Comparison of ENCODE assay signal across 9 cellular contexts in the genomic region with DNA sequence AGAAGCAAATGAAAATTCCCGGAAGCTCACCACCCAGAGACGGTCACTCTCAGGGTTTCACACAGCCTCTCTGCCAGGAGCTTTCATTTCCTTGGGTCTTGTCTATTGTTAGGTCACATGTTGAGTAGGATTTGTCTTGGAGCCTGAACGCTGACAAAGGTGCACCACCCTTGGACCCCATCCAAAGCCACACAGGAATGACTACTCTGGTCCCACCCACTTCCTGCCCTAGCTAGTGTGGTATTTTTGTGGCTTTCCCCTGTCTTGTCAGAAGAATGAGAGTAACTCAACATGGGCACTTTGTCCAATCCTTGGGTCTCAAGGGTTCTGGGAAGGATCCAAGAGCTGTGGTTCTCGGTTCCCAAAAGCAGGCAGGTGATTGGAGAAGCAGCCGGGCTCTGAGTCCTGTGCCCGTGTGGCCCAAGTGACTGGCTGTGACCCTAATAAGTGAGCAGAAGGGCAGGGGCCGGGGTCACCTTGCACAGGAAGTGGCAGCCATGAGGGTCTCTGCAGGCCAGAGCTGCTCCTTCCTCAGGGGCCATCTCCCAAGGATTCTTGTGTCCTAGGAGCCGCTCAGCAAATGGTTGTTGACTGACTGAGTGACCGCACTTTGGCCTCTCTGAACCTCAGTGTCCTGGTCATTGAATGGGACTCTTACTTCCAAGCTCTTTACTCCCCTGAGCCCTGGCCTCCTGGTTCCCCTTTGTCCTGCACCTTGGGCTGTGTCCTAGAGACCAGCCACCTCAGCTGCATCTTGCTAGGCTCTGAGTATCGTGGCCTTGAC. TPM values are rescaled to one million over a fixed set of nuclear protein-coding genes. Genes with fewer than 3 reads are reported as not detected.
DNase-seq lines count a peak whose midpoint lies in the region; ATAC-seq lines count a peak whose summit lies in the region.
"Had no signal": no experiment of that assay in that cellular context is flagged by ENCODE, and none has a peak within 500 bp of the region (broad histone marks: within the 10 kb centered on the region; RNA-seq: fewer than 3 reads in every experiment).

No MANE protein-coding gene starts in this region.

- H3K4me1 Mint-ChIP-seq in activated CD8-positive, alpha-beta T cell treated with anti-CD3 and anti-CD28 coated beads, Interleukin-2, amount 10 ng/mL, durations not matched to agents 7 days and 5 days (ENCODE audit: low read depth), result peaks cover 74% of the 10 kb centered on the region

- DNase-seq in MV-4-11 (lab: John Stamatoyannopoulos, UW) (peak; percentile 24), hypothalamus (lab: John Stamatoyannopoulos, UW) (no peak), NCI-H446 treated with DMSO at 0.1 percent for 48 hours (lab: John Stamatoyannopoulos, UW) (no peak), nucleus accumbens (lab: John Stamatoyannopoulos, UW) (no peak)
- peak; percentile 86 for DNase-seq in activated CD8-positive, alpha-beta T cell treated with anti-CD3 and anti-CD28 coated beads, Interleukin-2, amount 10 ng/mL, durations not matched to agents 7 days and 5 days
- peak; percentile 69 for DNase-seq in stimulated activated CD8-positive, alpha-beta memory T cell treated with anti-CD3 and anti-CD28 coated beads, Interleukin-12 subunit alpha, Interleukin-12 subunit beta, amount 100 ng/mL, for 1 hour (ENCODE audit: low read depth)

- no peaks in the 10 kb centered on the region for H3K9me3 Mint-ChIP-seq in activated CD8-positive, alpha-beta T cell treated with anti-CD3 and anti-CD28 coated beads, Interleukin-2, amount 10 ng/mL, durations not matched to agents 7 days and 5 days (ENCODE audit: insufficient read depth)
- H3K9me3 Mint-ChIP-seq: nephron had no signal

- H3K36me3 Mint-ChIP-seq in activated CD8-positive, alpha-beta T cell treated with anti-CD3 and anti-CD28 coated beads, Interleukin-2, amount 10 ng/mL, durations not matched to agents 7 days and 5 days (ENCODE audit: low read depth), result no peaks in the 10 kb centered on the region

- H3K4me3 Mint-ChIP-seq in activated CD8-positive, alpha-beta T cell treated with anti-CD3 and anti-CD28 coated beads, Interleukin-2, amount 10 ng/mL, durations not matched to agents 7 days and 5 days, result peak overlapping the region; percentile 73
- H3K4me3 Mint-ChIP-seq: nephron had no signal

- ATAC-seq in GM19328 (IDR thresholded peaks at IDR 0.05; ENCODE audit: unreplicated experiment), result peak; percentile 53
- peak; percentile 89 for ATAC-seq in activated CD8-positive, alpha-beta T cell treated with anti-CD3 and anti-CD28 coated beads, Interleukin-2, amount 10 ng/mL, durations not matched to agents 7 days and 5 days
- ATAC-seq in esophagus mucosa, result peak; percentile 87

- CTCF ChIA-PET in activated CD8-positive, alpha-beta T cell treated with anti-CD3 and anti-CD28 coated beads, Interleukin-2, amount 10 ng/mL, durations not matched to agents 7 days and 5 days (lab: Charles Lee), result interaction anchor here (0.7 to 6.8 kb wide), 10 partner anchors 10 to 500 kb away, joined by 3 to 52 read pairs (median 4); no protein-coding TSS in a partner anchor

- H3K27me3 Mint-ChIP-seq in activated CD8-positive, alpha-beta T cell treated with anti-CD3 and anti-CD28 coated beads, Interleukin-2, amount 10 ng/mL, durations not matched to agents 7 days and 5 days (ENCODE audit: low read depth), result peaks cover 2% of the 10 kb centered on the region

- peak overlapping the region; percentile 93 for H3K27ac Mint-ChIP-seq in activated CD8-positive, alpha-beta T cell treated with anti-CD3 and anti-CD28 coated beads, Interleukin-2, amount 10 ng/mL, durations not matched to agents 7 days and 5 days
- H3K27ac Mint-ChIP-seq: nephron had no signal

- POLR2A ChIA-PET in activated CD8-positive, alpha-beta T cell treated with anti-CD3 and anti-CD28 coated beads, Interleukin-2, amount 10 ng/mL, durations not matched to agents 7 days and 5 days (lab: Charles Lee), result interaction anchor here (0.6 to 3.0 kb wide), 9 partner anchors 10 to 179 kb away, joined by 3 to 34 read pairs (median 4); a partner anchor contains a TSS

RNA-seq across cellular contexts. Expression of a gene that starts 6.9 kb away (rescaled TPM):
- total RNA-seq in activated CD8-positive, alpha-beta T cell treated with anti-CD3 and anti-CD28 coated beads, Interleukin-2, amount 10 ng/mL, durations not matched to agents 7 days and 5 days, result 100 to 1,000 TPM; 104 to 107 TPM
- total RNA-seq in esophagus mucosa, result 2.1 TPM

Comparison
In these comparisons a context has a peak if more than half of its experiments do, and no peak if none do; other contexts are left out.
1. DNase-seq: peak in MV-4-11 (single experiment), activated CD8-positive, alpha-beta T cell treated with anti-CD3 and anti-CD28 coated beads, Interleukin-2, amount 10 ng/mL, durations not matched to agents 7 days and 5 days (single experiment) and stimulated activated CD8-positive, alpha-beta memory T cell treated with anti-CD3 and anti-CD28 coated beads, Interleukin-12 subunit alpha, Interleukin-12 subunit beta, amount 100 ng/mL, for 1 hour (single experiment); none in hypothalamus (0 of 51), NCI-H446 treated with DMSO at 0.1 percent for 48 hours (single experiment) and nucleus accumbens (0 of 56).
2. RNA of a gene that starts 6.9 kb away (total RNA-seq): 104 to 107 TPM in activated CD8-positive, alpha-beta T cell treated with anti-CD3 and anti-CD28 coated beads, Interleukin-2, amount 10 ng/mL, durations not matched to agents 7 days and 5 days; 2.1 TPM in esophagus mucosa (single experiment); every median in the first group is over 10 times any median in the second.
3. Peak in every context shown above with its lines, with median percentiles within 50 percentile points of each other: ATAC-seq.